Comparison of ENCODE assay signal across 9 cellular contexts in the genomic region with DNA sequence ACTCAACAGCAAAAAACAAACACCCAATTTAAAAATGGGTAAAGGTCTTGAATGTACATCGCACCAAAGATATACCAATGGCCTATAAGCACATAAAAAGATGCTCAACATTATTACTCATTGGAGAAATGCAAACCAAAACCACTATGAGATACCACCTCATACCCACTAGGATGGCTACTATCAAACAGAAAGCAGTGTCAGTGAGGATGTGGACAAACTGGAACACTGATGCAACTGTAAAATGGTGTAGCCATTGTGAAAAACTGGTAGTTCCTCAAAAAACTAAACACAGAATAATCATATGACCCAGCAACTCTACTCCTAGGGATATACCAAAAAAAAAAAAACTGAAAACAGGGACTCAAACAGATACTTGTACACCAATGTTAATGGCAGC. TPM values are rescaled to one million over a fixed set of nuclear protein-coding genes. Genes with fewer than 3 reads are reported as not detected.
DNase-seq lines count a peak whose midpoint lies in the region; ATAC-seq lines count a peak whose summit lies in the region.
"Had no signal": no experiment of that assay in that cellular context is flagged by ENCODE, and none has a peak within 500 bp of the region (broad histone marks: within the 10 kb centered on the region; RNA-seq: fewer than 3 reads in every experiment).

No MANE protein-coding gene starts in this region.

- CTCF ChIA-PET in activated CD8-positive, alpha-beta memory T cell treated with anti-CD3 and anti-CD28 coated beads, Interleukin-2, amount 10 ng/mL, durations not matched to agents 7 days and 5 days (lab: Charles Lee), result no interaction called here

- no peaks in the 10 kb centered on the region for H3K9me3 Mint-ChIP-seq in activated CD8-positive, alpha-beta memory T cell treated with anti-CD3 and anti-CD28 coated beads, Interleukin-2, amount 10 ng/mL, durations not matched to agents 7 days and 5 days (ENCODE audit: low read depth)
- no peaks in the 10 kb centered on the region for H3K9me3 Mint-ChIP-seq in activated T-helper 2 cell treated with anti-CD3 and anti-CD28 coated beads, Interferon-gamma antibody, Interleukin-2, Interleukin-4, amounts not matched to agents 10 μg/mL and 5 μg/mL and 100 μg/mL, durations not matched to agents 14 hours and 24 hours and 36 hours
- no peaks in the 10 kb centered on the region for H3K9me3 Mint-ChIP-seq in stimulated activated effector memory CD8-positive, alpha-beta T cell treated with anti-CD3 and anti-CD28 coated beads, Interleukin-12 subunit alpha, Interleukin-12 subunit beta, amount 100 ng/mL, for 72 hours

- intact Hi-C loops in activated T-helper 2 cell treated with anti-CD3 and anti-CD28 coated beads, Interferon-gamma antibody, Interleukin-2, Interleukin-4, amounts not matched to agents 10 μg/mL and 5 μg/mL and 100 μg/mL, durations not matched to agents 14 hours and 24 hours and 36 hours (cut with micrococcal nuclease), result no loop called here

- peaks cover 14% of the 10 kb centered on the region for H3K36me3 Mint-ChIP-seq in activated CD8-positive, alpha-beta memory T cell treated with anti-CD3 and anti-CD28 coated beads, Interleukin-2, amount 10 ng/mL, durations not matched to agents 7 days and 5 days
- peaks cover 4% of the 10 kb centered on the region for H3K36me3 Mint-ChIP-seq in activated T-helper 2 cell treated with anti-CD3 and anti-CD28 coated beads, Interferon-gamma antibody, Interleukin-2, Interleukin-4, amounts not matched to agents 10 μg/mL and 5 μg/mL and 100 μg/mL, durations not matched to agents 14 hours and 24 hours and 36 hours (ENCODE audit: low read depth)
- H3K36me3 Mint-ChIP-seq in stimulated activated effector memory CD8-positive, alpha-beta T cell treated with anti-CD3 and anti-CD28 coated beads, Interleukin-12 subunit alpha, Interleukin-12 subunit beta, amount 100 ng/mL, for 72 hours, result peaks cover 7% of the 10 kb centered on the region

- peaks cover 50% of the 10 kb centered on the region for H3K4me1 Mint-ChIP-seq in activated CD8-positive, alpha-beta memory T cell treated with anti-CD3 and anti-CD28 coated beads, Interleukin-2, amount 10 ng/mL, durations not matched to agents 7 days and 5 days
- peaks cover 56% of the 10 kb centered on the region for H3K4me1 Mint-ChIP-seq in activated T-helper 2 cell treated with anti-CD3 and anti-CD28 coated beads, Interferon-gamma antibody, Interleukin-2, Interleukin-4, amounts not matched to agents 10 μg/mL and 5 μg/mL and 100 μg/mL, durations not matched to agents 14 hours and 24 hours and 36 hours (ENCODE audit: low read depth)
- H3K4me1 Mint-ChIP-seq in stimulated activated effector memory CD8-positive, alpha-beta T cell treated with anti-CD3 and anti-CD28 coated beads, Interleukin-12 subunit alpha, Interleukin-12 subunit beta, amount 100 ng/mL, for 72 hours, result peaks cover 72% of the 10 kb centered on the region

- ATAC-seq in activated CD8-positive, alpha-beta memory T cell treated with anti-CD3 and anti-CD28 coated beads, Interleukin-2, amount 10 ng/mL, durations not matched to agents 7 days and 5 days, result peak; percentile 82
- peak; percentile 60 for ATAC-seq in HG03354 (IDR thresholded peaks at IDR 0.05; ENCODE audit: poor library complexity, severe bottlenecking, unreplicated experiment)
- ATAC-seq in stimulated activated effector memory CD8-positive, alpha-beta T cell treated with anti-CD3 and anti-CD28 coated beads, Interleukin-12 subunit alpha, Interleukin-12 subunit beta, amount 100 ng/mL, for 72 hours, result peak; percentile 96

- DNase-seq in activated CD8-positive, alpha-beta memory T cell treated with anti-CD3 and anti-CD28 coated beads, Interleukin-2, amount 10 ng/mL, durations not matched to agents 7 days and 5 days, result no peak
- DNase-seq in activated CD8-positive, alpha-beta memory T cell treated with anti-CD3 and anti-CD28 coated beads for 24 hours, result no peak
- DNase-seq in activated T-helper 2 cell treated with anti-CD3 and anti-CD28 coated beads, Interferon-gamma antibody, Interleukin-2, Interleukin-4, amounts not matched to agents 10 μg/mL and 5 μg/mL and 100 μg/mL, durations not matched to agents 14 hours and 24 hours and 36 hours (ENCODE audit: low spot score), result no peak
- DNase-seq in stimulated activated effector memory CD8-positive, alpha-beta T cell treated with anti-CD3 and anti-CD28 coated beads, Interleukin-12 subunit alpha, Interleukin-12 subunit beta, amount 100 ng/mL, for 72 hours (ENCODE audit: low spot score in 2 of 2), result no peak
- DNase-seq in COLO668 (lab: John Stamatoyannopoulos, UW; ENCODE audit: unreplicated experiment) (no peak), HuH-7.5 (ENCODE audit: low spot score) (no peak), nucleus accumbens (lab: John Stamatoyannopoulos, UW) (no peak)
- DNase-seq: NCI-H69 had no signal

- peak overlapping the region; percentile 47 for H3K27ac Mint-ChIP-seq in activated CD8-positive, alpha-beta memory T cell treated with anti-CD3 and anti-CD28 coated beads, Interleukin-2, amount 10 ng/mL, durations not matched to agents 7 days and 5 days
- peak overlapping the region; percentile 4 for H3K27ac Mint-ChIP-seq in activated T-helper 2 cell treated with anti-CD3 and anti-CD28 coated beads, Interferon-gamma antibody, Interleukin-2, Interleukin-4, amounts not matched to agents 10 μg/mL and 5 μg/mL and 100 μg/mL, durations not matched to agents 14 hours and 24 hours and 36 hours
- H3K27ac Mint-ChIP-seq in stimulated activated effector memory CD8-positive, alpha-beta T cell treated with anti-CD3 and anti-CD28 coated beads, Interleukin-12 subunit alpha, Interleukin-12 subunit beta, amount 100 ng/mL, for 72 hours, result peak overlapping the region; percentile 65

- H3K27me3 Mint-ChIP-seq in activated CD8-positive, alpha-beta memory T cell treated with anti-CD3 and anti-CD28 coated beads, Interleukin-2, amount 10 ng/mL, durations not matched to agents 7 days and 5 days, result no peaks in the 10 kb centered on the region
- H3K27me3 Mint-ChIP-seq in activated T-helper 2 cell treated with anti-CD3 and anti-CD28 coated beads, Interferon-gamma antibody, Interleukin-2, Interleukin-4, amounts not matched to agents 10 μg/mL and 5 μg/mL and 100 μg/mL, durations not matched to agents 14 hours and 24 hours and 36 hours (ENCODE audit: low read depth), result no peaks in the 10 kb centered on the region

- no peak overlapping the region for H3K4me3 Mint-ChIP-seq in activated CD8-positive, alpha-beta memory T cell treated with anti-CD3 and anti-CD28 coated beads, Interleukin-2, amount 10 ng/mL, durations not matched to agents 7 days and 5 days
- H3K4me3 Mint-ChIP-seq in activated T-helper 2 cell treated with anti-CD3 and anti-CD28 coated beads, Interferon-gamma antibody, Interleukin-2, Interleukin-4, amounts not matched to agents 10 μg/mL and 5 μg/mL and 100 μg/mL, durations not matched to agents 14 hours and 24 hours and 36 hours (ENCODE audit: low read depth), result no peak overlapping the region
- H3K4me3 Mint-ChIP-seq in stimulated activated effector memory CD8-positive, alpha-beta T cell treated with anti-CD3 and anti-CD28 coated beads, Interleukin-12 subunit alpha, Interleukin-12 subunit beta, amount 100 ng/mL, for 72 hours, result peak overlapping the region; percentile 22

RNA-seq across cellular contexts. Expression of gene CDK17, which starts 49.3 kb away (rescaled TPM):
- total RNA-seq in activated CD8-positive, alpha-beta memory T cell treated with anti-CD3 and anti-CD28 coated beads, Interleukin-2, amount 10 ng/mL, durations not matched to agents 7 days and 5 days, result 10 to 100 TPM; 32.7 to 46.9 TPM
- 34.7 and 37.6 TPM in 2 replicates for total RNA-seq in activated T-helper 2 cell treated with anti-CD3 and anti-CD28 coated beads, Interferon-gamma antibody, Interleukin-2, Interleukin-4, amounts not matched to agents 10 μg/mL and 5 μg/mL and 100 μg/mL, durations not matched to agents 14 hours and 24 hours and 36 hours

Comparison
In these comparisons a context has a peak if more than half of its experiments do, and no peak if none do; other contexts are left out.
1. H3K27ac Mint-ChIP-seq: peak in every context shown above with its lines; median percentile 65 in stimulated activated effector memory CD8-positive, alpha-beta T cell treated with anti-CD3 and anti-CD28 coated beads, Interleukin-12 subunit alpha, Interleukin-12 subunit beta, amount 100 ng/mL, for 72 hours; 47 in activated CD8-positive, alpha-beta memory T cell treated with anti-CD3 and anti-CD28 coated beads, Interleukin-2, amount 10 ng/mL, durations not matched to agents 7 days and 5 days; 4 in activated T-helper 2 cell treated with anti-CD3 and anti-CD28 coated beads, Interferon-gamma antibody, Interleukin-2, Interleukin-4, amounts not matched to agents 10 μg/mL and 5 μg/mL and 100 μg/mL, durations not matched to agents 14 hours and 24 hours and 36 hours.